In genomic region chr2:144937899-144938298, GRCh38 we compare ENCODE assay signal across 11 cellular contexts.
A peak's percentile ranks its signal among the peaks of the same experiment; 100 is the strongest.
DNase-seq lines count a peak whose midpoint lies in the region; ATAC-seq, FAIRE-seq and TF ChIP-seq lines count a peak whose summit lies in the region.
"Had no signal": no experiment of that assay in that cellular context is flagged by ENCODE, and none has a peak within 500 bp of the region (broad histone marks: within the 10 kb centered on the region; RNA-seq: fewer than 3 reads in every experiment).

No MANE protein-coding gene starts in this region.

- TF ChIP-seq CTCF in PC-9 (conservative IDR thresholded peaks at IDR 0.05): no peak
- no peak for TF ChIP-seq CTCF in endothelial cell of umbilical vein (IDR thresholded peaks at IDR 0.05; ENCODE audit: extremely low read depth in 1 of 2, insufficient read depth in 1 of 2, low read depth in 1 of 2, low read length in 2 of 2)
- TF ChIP-seq CTCF in GM13976 (IDR thresholded peaks at IDR 0.05; ENCODE audit: borderline replicate concordance, control extremely low read depth, extremely low read depth, insufficient read depth, missing control alignments): no peak
- TF ChIP-seq CTCF in foreskin keratinocyte (conservative IDR thresholded peaks at IDR 0.05): no peak

- no peak overlapping the region for H4K8ac ChIP-seq in mesendoderm (ENCODE audit: low read depth, low read length)

- no peak for ATAC-seq in naive thymus-derived CD4-positive, alpha-beta T cell
- ATAC-seq in foreskin keratinocyte: no peak

- no peak overlapping the region for H3K4ac ChIP-seq in mesendoderm (ENCODE audit: low read depth, low read length)

- no peaks in the 10 kb centered on the region for H3K36me3 Mint-ChIP-seq in naive thymus-derived CD4-positive, alpha-beta T cell

- H3K27me3 Mint-ChIP-seq in naive thymus-derived CD4-positive, alpha-beta T cell: no peaks in the 10 kb centered on the region

- peak overlapping the region; percentile 28 for H3K9ac ChIP-seq in endothelial cell of umbilical vein (replicated peaks; ENCODE audit: extremely low read depth, insufficient read depth, low read length)
- H3K9ac ChIP-seq in mesendoderm (ENCODE audit: low read length): no peak overlapping the region

- H3K4me1 Mint-ChIP-seq in naive thymus-derived CD4-positive, alpha-beta T cell: no peaks in the 10 kb centered on the region

- no peaks in the 10 kb centered on the region for H3K36me3 ChIP-seq in PC-9 (ENCODE audit: low read depth)
- no peaks in the 10 kb centered on the region for H3K36me3 ChIP-seq in endothelial cell of umbilical vein (ENCODE audit: control insufficient read depth in 2 of 2, extremely low read depth in 1 of 2, insufficient read depth in 2 of 2, low read length in 2 of 2)
- no peaks in the 10 kb centered on the region for H3K36me3 ChIP-seq in mesendoderm (ENCODE audit: control insufficient read depth, insufficient read depth, low read length)
- H3K36me3 ChIP-seq in naive thymus-derived CD4-positive, alpha-beta T cell (ENCODE audit: control insufficient read depth in 2 of 3, insufficient read depth in 3 of 3, low read length in 3 of 3): no peaks in the 10 kb centered on the region

- TF ChIP-seq POLR2A in endothelial cell of umbilical vein (IDR thresholded peaks at IDR 0.05; ENCODE audit: low read depth, low read length): no peak

- no peak overlapping the region for H2BK5ac ChIP-seq in mesendoderm (ENCODE audit: low read length)

- H3K4me2 ChIP-seq in PC-9 (0 out of 2 replicates have a peak overlapping the region, but pooled peaks have one; percentile 56), endothelial cell of umbilical vein (ENCODE audit: insufficient read depth, low read length) (peak overlapping the region; percentile 55), mesendoderm (ENCODE audit: low read length) (no peak overlapping the region)

- POLR2A ChIA-PET in PC-9 (lab: Charles Lee; ENCODE audit: unreplicated experiment): no interaction called here
- POLR2A ChIA-PET in endothelial cell of umbilical vein (lab: Charles Lee): no interaction called here
- POLR2A ChIA-PET in naive thymus-derived CD4-positive, alpha-beta T cell (lab: Charles Lee): no interaction called here

- no peaks in the 10 kb centered on the region for H3K9me1 ChIP-seq in endothelial cell of umbilical vein (replicated peaks; ENCODE audit: control insufficient read depth, extremely low read depth, insufficient read depth, low read length)

- in situ Hi-C loops in GM13976 (cut with MboI; ENCODE audit: low sequenced_read_pairs, unreplicated experiment): no loop called here

- H4K20me1 ChIP-seq in PC-9 (ENCODE audit: insufficient read depth): no peaks in the 10 kb centered on the region
- H4K20me1 ChIP-seq in endothelial cell of umbilical vein (replicated peaks; ENCODE audit: control insufficient read depth, extremely low read depth, insufficient read depth, low read length): no peaks in the 10 kb centered on the region

- H3K27ac ChIP-seq in PC-9: no peak overlapping the region
- H3K27ac ChIP-seq in endothelial cell of umbilical vein (ENCODE audit: insufficient read depth, low read depth, low read length): peak overlapping the region; percentile 59
- no peak overlapping the region for H3K27ac ChIP-seq in mesendoderm (ENCODE audit: low read depth, low read length)
- peak overlapping the region; percentile 3 for H3K27ac ChIP-seq in temporal lobe (ENCODE audit: low read depth, low read length)
- no peak overlapping the region for H3K27ac ChIP-seq in naive thymus-derived CD4-positive, alpha-beta T cell (ENCODE audit: low read depth, low read length)
- no peak overlapping the region for H3K27ac ChIP-seq in foreskin keratinocyte

- H3K23ac ChIP-seq in mesendoderm (ENCODE audit: low read length): no peak overlapping the region

- H3K18ac ChIP-seq in mesendoderm (ENCODE audit: low read length): peak overlapping the region; percentile 45

- H3K79me2 ChIP-seq in PC-9 (ENCODE audit: low read depth) (no peaks in the 10 kb centered on the region), endothelial cell of umbilical vein (ENCODE audit: control insufficient read depth, insufficient read depth, low read length) (no peaks in the 10 kb centered on the region), mesendoderm (ENCODE audit: control insufficient read depth, insufficient read depth, low read length) (no peaks in the 10 kb centered on the region)

- intact Hi-C loops in PC-9 (cut with micrococcal nuclease; ENCODE audit: unreplicated experiment) (no loop called here), endothelial cell of umbilical vein (cut with micrococcal nuclease) (loop anchor here (5.0 kb wide), 1 partner anchor 269 kb away; no protein-coding TSS in a partner anchor)
- intact Hi-C loops in naive thymus-derived CD4-positive, alpha-beta T cell (cut with micrococcal nuclease): no loop called here

- H3K4me1 ChIP-seq in PC-9 (replicated peaks; ENCODE audit: insufficient read depth) (0 out of 2 replicates have a peak, but pooled peaks cover 3% of the 10 kb centered on the region), endothelial cell of umbilical vein (ENCODE audit: control insufficient read depth, extremely low read depth, insufficient read depth, low read length) (peaks cover 38% of the 10 kb centered on the region), mesendoderm (ENCODE audit: control insufficient read depth, low read depth, low read length) (no peaks in the 10 kb centered on the region), foreskin keratinocyte (peaks cover 15% of the 10 kb centered on the region)
- H3K4me1 ChIP-seq in naive thymus-derived CD4-positive, alpha-beta T cell (ENCODE audit: control insufficient read depth in 2 of 2, insufficient read depth in 2 of 2, low read length in 2 of 2): no peaks in the 10 kb centered on the region

- WGBS in mesendoderm (ENCODE audit: extremely low coverage, insufficient coverage, low lambda C conversion rate): no CpG with 5 or more reads among the region's 5 CpGs

- H3K27me3 ChIP-seq in PC-9 (ENCODE audit: insufficient read depth, low read depth) (no peaks in the 10 kb centered on the region), endothelial cell of umbilical vein (ENCODE audit: control insufficient read depth in 2 of 2, insufficient read depth in 2 of 2, low read length in 2 of 2) (no peaks in the 10 kb centered on the region), mesendoderm (ENCODE audit: insufficient read depth, low read length, poor library complexity) (no peaks in the 10 kb centered on the region), foreskin keratinocyte (no peaks in the 10 kb centered on the region)
- no peaks in the 10 kb centered on the region for H3K27me3 ChIP-seq in naive thymus-derived CD4-positive, alpha-beta T cell (ENCODE audit: control insufficient read depth in 2 of 2, insufficient read depth in 2 of 2, low read length in 2 of 2)

- H3K9me3 ChIP-seq in PC-9 (ENCODE audit: insufficient read depth, low read depth) (no peaks in the 10 kb centered on the region), endothelial cell of umbilical vein (replicated peaks; ENCODE audit: control insufficient read depth, insufficient read depth, low read length) (no peaks in the 10 kb centered on the region)
- H3K9me3 ChIP-seq in naive thymus-derived CD4-positive, alpha-beta T cell (ENCODE audit: control insufficient read depth in 2 of 3, low read length in 3 of 3): no peaks in the 10 kb centered on the region

- H2BK15ac ChIP-seq in mesendoderm (replicated peaks; ENCODE audit: low read depth): no peak overlapping the region

- H2AK5ac ChIP-seq in mesendoderm (ENCODE audit: low read length): no peak overlapping the region

- H4K5ac ChIP-seq in mesendoderm (ENCODE audit: low read length): no peak overlapping the region

- dilution Hi-C loops in endothelial cell of umbilical vein (cut with MboI; ENCODE audit: extremely low pct_ligation_motif_present, low sequenced_read_pairs): no loop called here

- peak overlapping the region; percentile 31; the same call in 1 of the 2 replicates for H2AFZ ChIP-seq in PC-9
- peak overlapping the region; percentile 49 for H2AFZ ChIP-seq in endothelial cell of umbilical vein (ENCODE audit: low read depth, low read length)

- no peak overlapping the region for H3K4me3 Mint-ChIP-seq in naive thymus-derived CD4-positive, alpha-beta T cell

- peak; percentile 35 for FAIRE-seq in endothelial cell of umbilical vein (lab: Jason Lieb, UNC)
- FAIRE-seq: H1 had no signal

- peaks cover 0 to 3% (median 0%) of the 10 kb centered on the region in 11 donors for H3K9me3 Mint-ChIP-seq in naive thymus-derived CD4-positive, alpha-beta T cell

- no peak overlapping the region for H3K56ac ChIP-seq in mesendoderm (ENCODE audit: low read length)

- DNase-seq in PC-9: no peak
- DNase-seq in endothelial cell of umbilical vein (ENCODE audit: low read depth, low spot score): no peak
- DNase-seq in mesendoderm: no peak
- DNase-seq in GM13976 (ENCODE audit: low spot score): no peak
- no peak for DNase-seq in T-helper 9 cell
- no peak for DNase-seq in naive thymus-derived CD4-positive, alpha-beta T cell
- DNase-seq in foreskin keratinocyte: no peak
- DNase-seq: NCI-H1694, SHP77 treated with DMSO at 0.1 percent for 48 hours had no signal

- no peaks in the 10 kb centered on the region; the same call in 1 of the 2 replicates for H3K9me2 ChIP-seq in PC-9 (ENCODE audit: insufficient read depth)

- no peak overlapping the region for H3K27ac Mint-ChIP-seq in naive thymus-derived CD4-positive, alpha-beta T cell

- BruUV-seq in PC-9 (replicated peaks; lab: Mats Ljungman, UMichigan) (no TSS peak), endothelial cell of umbilical vein (replicated peaks; lab: Mats Ljungman, UMichigan) (no TSS peak)

- H3F3A ChIP-seq in PC-9 (ENCODE audit: insufficient read depth, low read depth): no peaks in the 10 kb centered on the region

- CTCF ChIA-PET in PC-9 (lab: Charles Lee): interaction anchor here (0.6 kb wide), 1 partner anchor 229 kb away, joined by 3 read pairs; no protein-coding TSS in a partner anchor
- CTCF ChIA-PET in endothelial cell of umbilical vein (lab: Charles Lee): no interaction called here
- CTCF ChIA-PET in naive thymus-derived CD4-positive, alpha-beta T cell (lab: Charles Lee): no interaction called here

- H3K4me3 ChIP-seq in PC-9 (no peak overlapping the region), endothelial cell of umbilical vein (replicated peaks in 1 of 3; ENCODE audit: insufficient read depth in 1 of 3, low read depth in 1 of 3, low read length in 3 of 3) (no peak overlapping the region), mesendoderm (ENCODE audit: low read length) (no peak overlapping the region)
- no peak overlapping the region for H3K4me3 ChIP-seq in naive thymus-derived CD4-positive, alpha-beta T cell (ENCODE audit: low read length)

- no peaks in the 10 kb centered on the region for H3K79me1 ChIP-seq in mesendoderm (ENCODE audit: low read length)

- no peak overlapping the region for H2BK120ac ChIP-seq in mesendoderm (ENCODE audit: low read depth, low read length)

TF ChIP-seq in endothelial cell of umbilical vein, 7 proteins besides CTCF, POLR2A, EP300 and RAD21 (continues in another document):
- TF ChIP-seq EZH2 (IDR thresholded peaks at IDR 0.05; ENCODE audit: borderline replicate concordance, low read depth, low read length, severe bottlenecking) (no peak), GATA2 (IDR thresholded peaks at IDR 0.05; ENCODE audit: insufficient read depth, insufficient read length, low read depth, low read length) (no peak), POLR2AphosphoS5 (IDR thresholded peaks at IDR 0.05; ENCODE audit: insufficient read depth, low read depth, low read length) (no peak), JUN (IDR thresholded peaks at IDR 0.05; ENCODE audit: borderline replicate concordance, insufficient read depth, insufficient read length, low read depth) (no peak), MYC (IDR thresholded peaks at IDR 0.05; ENCODE audit: low read depth, low read length) (no peak)

Comparison
In these comparisons a context has a peak if more than half of its experiments do, and no peak if none do; other contexts are left out.
1. H3K27ac ChIP-seq: peak in endothelial cell of umbilical vein (single experiment) and temporal lobe (single experiment); none in PC-9 (single experiment), mesendoderm (single experiment), naive thymus-derived CD4-positive, alpha-beta T cell (single experiment) and foreskin keratinocyte (single experiment).